In the genomic region with DNA sequence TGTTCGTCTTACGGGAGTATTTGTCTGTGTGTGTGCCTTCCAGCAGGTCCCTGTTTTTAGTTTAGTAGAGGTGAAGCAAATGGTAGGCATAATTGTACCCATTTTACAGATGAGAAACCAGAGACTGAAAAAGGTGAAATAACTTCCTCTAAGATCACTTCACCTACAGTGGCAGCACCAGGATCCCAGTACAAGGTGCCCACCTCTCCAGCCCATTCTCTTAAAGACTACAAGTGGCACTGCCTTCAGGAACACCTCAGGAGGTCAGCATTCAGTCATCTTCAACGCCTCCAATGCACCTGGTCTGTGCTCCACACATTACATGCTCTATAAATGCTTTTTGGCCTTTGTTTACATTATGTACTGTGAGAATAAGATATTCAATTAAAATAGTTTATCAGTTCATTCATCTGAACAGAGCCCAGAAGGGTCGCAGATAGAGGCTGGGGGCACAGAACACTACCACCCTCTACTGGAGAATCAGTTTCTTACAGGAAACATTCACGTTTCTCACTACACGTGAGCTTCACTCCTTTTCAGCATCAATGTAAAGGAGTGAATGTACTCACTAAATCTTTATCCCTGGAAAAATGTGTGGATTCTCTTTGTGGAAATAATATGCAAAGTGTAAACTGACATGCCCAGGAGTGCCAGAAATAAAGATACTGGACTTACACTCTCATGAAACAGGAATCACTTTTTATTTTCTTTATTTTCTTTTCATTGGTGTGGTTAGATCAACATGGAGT, we compare ENCODE assay signal across 8 cellular contexts. TPM values are rescaled to one million over a fixed set of nuclear protein-coding genes. Genes with fewer than 3 reads are reported as not detected.
DNase-seq lines count a peak whose midpoint lies in the region; ATAC-seq, FAIRE-seq and TF ChIP-seq lines count a peak whose summit lies in the region.

No MANE protein-coding gene starts in this region.

- H3K79me2 ChIP-seq in keratinocyte (ENCODE audit: control insufficient read depth, insufficient read depth, low read length) = no peaks in the 10 kb centered on the region

- H3K4me1 ChIP-seq in keratinocyte (ENCODE audit: control insufficient read depth, extremely low read depth, insufficient read depth, low read length) = no peaks in the 10 kb centered on the region

- H3K4me3 Mint-ChIP-seq in CD14-positive monocyte = no peak overlapping the region
- no peak overlapping the region for H3K4me3 Mint-ChIP-seq in activated CD8-positive, alpha-beta T cell treated with anti-CD3 and anti-CD28 coated beads, Interleukin-2, amount 10 ng/mL, durations not matched to agents 7 days and 5 days

- POLR2A ChIA-PET in activated CD8-positive, alpha-beta T cell treated with anti-CD3 and anti-CD28 coated beads, Interleukin-2, amount 10 ng/mL, durations not matched to agents 7 days and 5 days (lab: Charles Lee) = no interaction called here

- intact Hi-C loops in CD14-positive monocyte (cut with micrococcal nuclease) = no loop called here

- no peak overlapping the region for H3K4me2 ChIP-seq in keratinocyte (ENCODE audit: control insufficient read depth, extremely low read depth, insufficient read depth, low read depth, low read length)

- no peaks in the 10 kb centered on the region for H4K20me1 ChIP-seq in keratinocyte (ENCODE audit: control insufficient read depth, extremely low read depth, insufficient read depth, low read length)

- H3K36me3 Mint-ChIP-seq in CD14-positive monocyte = no peaks in the 10 kb centered on the region
- H3K36me3 Mint-ChIP-seq in activated CD8-positive, alpha-beta T cell treated with anti-CD3 and anti-CD28 coated beads, Interleukin-2, amount 10 ng/mL, durations not matched to agents 7 days and 5 days (ENCODE audit: low read depth) = no peaks in the 10 kb centered on the region

- no peaks in the 10 kb centered on the region for H3K9me3 ChIP-seq in keratinocyte (ENCODE audit: control insufficient read depth, low read depth, low read length)

- TF ChIP-seq CTCF in CD14-positive monocyte (IDR thresholded peaks at IDR 0.05) = peak; percentile 25
- TF ChIP-seq CTCF in keratinocyte (optimal IDR thresholded peaks at IDR 0.05 in 1 of 3, IDR thresholded peaks at IDR 0.05 in 1 of 3, conservative IDR thresholded peaks at IDR 0.05 in 1 of 3; ENCODE audit: extremely low read depth in 1 of 3, insufficient read depth in 2 of 3, low read length in 3 of 3) = peak; percentile 66 to 78 (median 71)

- H3K36me3 ChIP-seq in keratinocyte (ENCODE audit: control insufficient read depth in 2 of 2, extremely low read depth in 1 of 2, insufficient read depth in 2 of 2, low read length in 2 of 2) = no peaks in the 10 kb centered on the region

- H3K27ac ChIP-seq in keratinocyte (ENCODE audit: control insufficient read depth, insufficient read depth, low read length) = no peak overlapping the region

- DNase-seq in CD14-positive monocyte (ENCODE audit: low spot score) (no peak), HCEC 1CT (peak; percentile 6), keratinocyte (ENCODE audit: low read depth, low spot score) (no peak), 8988T (no peak)
- DNase-seq in activated CD8-positive, alpha-beta T cell treated with anti-CD3 and anti-CD28 coated beads, Interleukin-2, amount 10 ng/mL, durations not matched to agents 7 days and 5 days = peak; percentile 30
- DNase-seq in central memory CD4-positive, alpha-beta T cell = no peak

- no peak overlapping the region for H3K27ac Mint-ChIP-seq in CD14-positive monocyte
- H3K27ac Mint-ChIP-seq in activated CD8-positive, alpha-beta T cell treated with anti-CD3 and anti-CD28 coated beads, Interleukin-2, amount 10 ng/mL, durations not matched to agents 7 days and 5 days = no peak overlapping the region

- CTCF ChIA-PET in activated CD8-positive, alpha-beta T cell treated with anti-CD3 and anti-CD28 coated beads, Interleukin-2, amount 10 ng/mL, durations not matched to agents 7 days and 5 days (lab: Charles Lee) = interaction anchor here (0.6 to 2.4 kb wide), 23 partner anchors 9 to 400 kb away, joined by 3 to 16 read pairs (median 4); partner anchors contain the start of gene FHIP2A

- H3K4me1 Mint-ChIP-seq in CD14-positive monocyte = peaks cover 4% of the 10 kb centered on the region
- no peaks in the 10 kb centered on the region for H3K4me1 Mint-ChIP-seq in activated CD8-positive, alpha-beta T cell treated with anti-CD3 and anti-CD28 coated beads, Interleukin-2, amount 10 ng/mL, durations not matched to agents 7 days and 5 days (ENCODE audit: low read depth)

- ATAC-seq in activated CD8-positive, alpha-beta T cell treated with anti-CD3 and anti-CD28 coated beads, Interleukin-2, amount 10 ng/mL, durations not matched to agents 7 days and 5 days = peak; percentile 36
- no peak for ATAC-seq in HG03045 (IDR thresholded peaks at IDR 0.05; ENCODE audit: unreplicated experiment)
- ATAC-seq in GM18858 (IDR thresholded peaks at IDR 0.05; ENCODE audit: unreplicated experiment) = no peak

- dilution Hi-C loops in keratinocyte (cut with MboI; ENCODE audit: extremely low pct_ligation_motif_present, low sequenced_read_pairs) = no loop called here

- H3K9me1 ChIP-seq in keratinocyte (ENCODE audit: control insufficient read depth, extremely low read depth, insufficient read depth, low read length) = no peaks in the 10 kb centered on the region

- H3K9ac ChIP-seq in keratinocyte (ENCODE audit: control insufficient read depth, extremely low read depth, insufficient read depth, low read length) = no peak overlapping the region

- H2AFZ ChIP-seq in keratinocyte (ENCODE audit: control insufficient read depth, low read length) = no peak overlapping the region

- no peak overlapping the region for H3K4me3 ChIP-seq in keratinocyte (ENCODE audit: control insufficient read depth in 2 of 3, extremely low read depth in 1 of 3, insufficient read depth in 2 of 3, low read depth in 1 of 3, low read length in 3 of 3)

- H3K9me3 Mint-ChIP-seq in CD14-positive monocyte = no peaks in the 10 kb centered on the region
- H3K9me3 Mint-ChIP-seq in activated CD8-positive, alpha-beta T cell treated with anti-CD3 and anti-CD28 coated beads, Interleukin-2, amount 10 ng/mL, durations not matched to agents 7 days and 5 days (ENCODE audit: insufficient read depth) = no peaks in the 10 kb centered on the region

- no peaks in the 10 kb centered on the region for H3K27me3 ChIP-seq in keratinocyte (ENCODE audit: control insufficient read depth, extremely low read depth, insufficient read depth, low read length)

- peaks cover 0 to 5% (median 0%) of the 10 kb centered on the region in 3 donors for H3K27me3 Mint-ChIP-seq in CD14-positive monocyte (ENCODE audit: low read depth in 3 of 3)
- peaks cover 23% of the 10 kb centered on the region for H3K27me3 Mint-ChIP-seq in activated CD8-positive, alpha-beta T cell treated with anti-CD3 and anti-CD28 coated beads, Interleukin-2, amount 10 ng/mL, durations not matched to agents 7 days and 5 days (ENCODE audit: low read depth)

- peak; percentile 84 for FAIRE-seq in keratinocyte (lab: Jason Lieb, UNC)

RNA-seq across cellular contexts. Expression of gene ABLIM1, which starts 45.5 kb away (rescaled TPM):
- polyA plus RNA-seq in CD14-positive monocyte = under 1 TPM; 0.33 to 0.91 TPM
- total RNA-seq in activated CD8-positive, alpha-beta T cell treated with anti-CD3 and anti-CD28 coated beads, Interleukin-2, amount 10 ng/mL, durations not matched to agents 7 days and 5 days = 10 to 100 TPM; 62.3 to 64.1 TPM
- polyA plus RNA-seq in keratinocyte = 47.6 to 91.7 TPM (median 55.2 TPM) in 3 replicates
- polyA plus RNA-seq in keratinocyte (2011; ENCODE audit: low read depth) = 51.1 TPM
- 61.3 and 74.1 TPM in 2 replicates for polyA plus RNA-seq in keratinocyte (2011; cell fraction: cytosol; rRNA removed)
- 69.3 and 88.6 TPM in 2 replicates for polyA plus RNA-seq in keratinocyte (2011; cell fraction: nucleus; rRNA removed)
- 25.7 and 67.7 TPM in 2 replicates for polyA plus RNA-seq in keratinocyte (2012; ENCODE audit: low replicate concordance)
- polyA minus RNA-seq in keratinocyte = 76.9 to 204 TPM (median 159 TPM) in 3 replicates
- 61.8 TPM for polyA minus RNA-seq in keratinocyte (2011; cell fraction: cytosol; rRNA and poly(A)+ RNA removed)
- 73.0 and 119 TPM in 2 replicates for polyA minus RNA-seq in keratinocyte (2011; cell fraction: nucleus; rRNA and poly(A)+ RNA removed)

Comparison
In these comparisons a context has a peak if more than half of its experiments do, and no peak if none do; other contexts are left out.
1. DNase-seq: peak in HCEC 1CT (single experiment) and activated CD8-positive, alpha-beta T cell treated with anti-CD3 and anti-CD28 coated beads, Interleukin-2, amount 10 ng/mL, durations not matched to agents 7 days and 5 days (single experiment); none in CD14-positive monocyte (single experiment), keratinocyte (single experiment), 8988T (single experiment) and central memory CD4-positive, alpha-beta T cell (single experiment).
2. RNA of gene ABLIM1, which starts 45.5 kb away (polyA plus RNA-seq): 25.7 to 91.7 TPM in keratinocyte; 0.33 to 0.91 TPM in CD14-positive monocyte; every median in the first group is over 10 times any median in the second.